Comparison of ENCODE assay signal across 23 cellular contexts in genomic region chr1:3735683-3736070, GRCh38. TPM values are rescaled to one million over a fixed set of nuclear protein-coding genes. Genes with fewer than 3 reads are reported as not detected.
"Had no signal": no experiment of that assay in that cellular context is flagged by ENCODE, and none has a peak within 500 bp of the region (broad histone marks: within the 10 kb centered on the region; RNA-seq: fewer than 3 reads in every experiment).

No MANE protein-coding gene starts in this region.

- H3K27me3 Mint-ChIP-seq: activated CD4-positive, alpha-beta T cell treated with anti-CD3 and anti-CD28 coated beads, Interleukin-2, amount 10 ng/mL, durations not matched to agents 7 days and 5 days; activated naive CD8-positive, alpha-beta T cell treated with anti-CD3 and anti-CD28 coated beads, Interleukin-2, amount 50 U/mL, for 24 hours had no signal

- H3K27me3 ChIP-seq: cardiac muscle cell had no signal

- H3K27ac Mint-ChIP-seq: activated CD8-positive, alpha-beta T cell treated with anti-CD3 and anti-CD28 coated beads, Interleukin-2, amount 10 ng/mL, durations not matched to agents 7 days and 5 days; activated naive CD8-positive, alpha-beta T cell treated with anti-CD3 and anti-CD28 coated beads, Interleukin-2, amount 50 U/mL, for 24 hours; dendritic cell treated with granulocyte-macrophage colony-stimulating factor and Interleukin-4, amounts not matched to agents 40 ng/mL and 50 ng/mL, for 4 days had no signal

- ATAC-seq: activated CD8-positive, alpha-beta T cell treated with anti-CD3 and anti-CD28 coated beads, Interleukin-2, amount 10 ng/mL, durations not matched to agents 7 days and 5 days; activated naive CD8-positive, alpha-beta T cell treated with anti-CD3 and anti-CD28 coated beads, Interleukin-2, amount 50 U/mL, for 24 hours; stimulated activated naive CD8-positive, alpha-beta T cell treated with anti-CD3 and anti-CD28 coated beads, Interleukin-15, Interleukin-2, amounts not matched to agents 100 U/mL and 50 U/mL, for 24 hours had no signal

- H3K9me3 Mint-ChIP-seq: activated CD4-positive, alpha-beta T cell treated with anti-CD3 and anti-CD28 coated beads, Interleukin-2, amount 10 ng/mL, durations not matched to agents 7 days and 5 days; activated naive CD8-positive, alpha-beta T cell treated with anti-CD3 and anti-CD28 coated beads, Interleukin-2, amount 50 U/mL, for 24 hours; activated T-helper 1 cell treated with anti-CD3 and anti-CD28 coated beads, Interleukin-12 subunit alpha, Interleukin-12 subunit beta, Interleukin-2, Interleukin-4 antibody, amounts not matched to agents 30 ng/mL and 10 ng/mL and 1 ng/mL, durations not matched to agents 14 hours and 24 hours and 36 hours; dendritic cell treated with granulocyte-macrophage colony-stimulating factor and Interleukin-4, amounts not matched to agents 40 ng/mL and 50 ng/mL, for 4 days; nephron had no signal

- H3K4me3 Mint-ChIP-seq: activated CD4-positive, alpha-beta T cell treated with anti-CD3 and anti-CD28 coated beads, Interleukin-2, amount 10 ng/mL, durations not matched to agents 7 days and 5 days; activated CD8-positive, alpha-beta T cell treated with anti-CD3 and anti-CD28 coated beads, Interleukin-2, amount 10 ng/mL, durations not matched to agents 7 days and 5 days; activated naive CD8-positive, alpha-beta T cell treated with anti-CD3 and anti-CD28 coated beads, Interleukin-2, amount 50 U/mL, for 24 hours; activated T-helper 1 cell treated with anti-CD3 and anti-CD28 coated beads, Interleukin-12 subunit alpha, Interleukin-12 subunit beta, Interleukin-2, Interleukin-4 antibody, amounts not matched to agents 30 ng/mL and 10 ng/mL and 1 ng/mL, durations not matched to agents 14 hours and 24 hours and 36 hours; dendritic cell treated with granulocyte-macrophage colony-stimulating factor and Interleukin-4, amounts not matched to agents 40 ng/mL and 50 ng/mL, for 4 days; nephron had no signal

- DNase-seq: activated CD4-positive, alpha-beta T cell treated with anti-CD3 and anti-CD28 coated beads, Interleukin-2, amount 10 ng/mL, durations not matched to agents 7 days and 5 days; activated CD4-positive, CD25-positive, alpha-beta regulatory T cell treated with anti-CD3 and anti-CD28 coated beads, Interleukin-2, amount 50 U/mL, for 72 hours; activated CD8-positive, alpha-beta T cell treated with anti-CD3 and anti-CD28 coated beads, Interleukin-2, amount 10 ng/mL, durations not matched to agents 7 days and 5 days; activated gamma-delta T cell; activated naive CD4-positive, alpha-beta T cell treated with anti-CD3 and anti-CD28 coated beads, Interleukin-2, amount 50 U/mL, for 16 hours; activated naive CD8-positive, alpha-beta T cell treated with anti-CD3 and anti-CD28 coated beads, Interleukin-2, amount 50 U/mL, for 24 hours; effector CD4-positive, alpha-beta T cell; erythroblast; foreskin fibroblast; kidney glomerular epithelial cell; stimulated activated CD4-positive, alpha-beta T cell treated with anti-CD3 and anti-CD28 coated beads, Interleukin-12 subunit alpha, Interleukin-12 subunit beta, amount 100 ng/mL, for 4 hours; stimulated activated CD4-positive, alpha-beta T cell treated with anti-CD3 and anti-CD28 coated beads, Interleukin-4, amount 100 ng/mL, for 4 hours; stimulated activated naive CD8-positive, alpha-beta T cell treated with anti-CD3 and anti-CD28 coated beads, Interleukin-15, Interleukin-2, amounts not matched to agents 100 U/mL and 50 U/mL, for 24 hours had no signal

- H3K4me1 Mint-ChIP-seq: activated naive CD8-positive, alpha-beta T cell treated with anti-CD3 and anti-CD28 coated beads, Interleukin-2, amount 50 U/mL, for 24 hours had no signal

- H3K4me3 ChIP-seq: cardiac muscle cell had no signal

- H3K27ac ChIP-seq: cardiac muscle cell had no signal

RNA-seq across cellular contexts. Expression of gene CCDC27, which starts 16.6 kb away (rescaled TPM):
- total RNA-seq: activated CD4-positive, alpha-beta T cell treated with anti-CD3 and anti-CD28 coated beads, Interleukin-2, amount 10 ng/mL, durations not matched to agents 7 days and 5 days; activated CD8-positive, alpha-beta T cell treated with anti-CD3 and anti-CD28 coated beads, Interleukin-2, amount 10 ng/mL, durations not matched to agents 7 days and 5 days; activated T-helper 1 cell treated with anti-CD3 and anti-CD28 coated beads, Interleukin-12 subunit alpha, Interleukin-12 subunit beta, Interleukin-2, Interleukin-4 antibody, amounts not matched to agents 30 ng/mL and 10 ng/mL and 1 ng/mL, durations not matched to agents 14 hours and 24 hours and 36 hours; fibroblast of lung; liver; renal cortical epithelial cell; subcutaneous adipose tissue; T-helper 2 cell treated with Interferon-gamma antibody and Interleukin-4, amounts not matched to agents 100 ng/mL and 5 ng/mL, for 36 hours; ureter had no signal
- polyA plus RNA-seq: fibroblast of lung, liver had no signal

RNA-seq across cellular contexts. Expression of gene SMIM1, which starts 36.9 kb away (rescaled TPM):
- total RNA-seq: activated CD8-positive, alpha-beta T cell treated with anti-CD3 and anti-CD28 coated beads, Interleukin-2, amount 10 ng/mL, durations not matched to agents 7 days and 5 days; T-helper 2 cell treated with Interferon-gamma antibody and Interleukin-4, amounts not matched to agents 100 ng/mL and 5 ng/mL, for 36 hours had no signal
- polyA plus RNA-seq: fibroblast of lung had no signal
